14 cellular contexts compared by ENCODE assay signal in genomic region chr11:96238563-96239166, GRCh38.
DNase-seq lines count a peak whose midpoint lies in the region; ATAC-seq, FAIRE-seq and TF ChIP-seq lines count a peak whose summit lies in the region.
"Had no signal": no experiment of that assay in that cellular context is flagged by ENCODE, and none has a peak within 500 bp of the region (broad histone marks: within the 10 kb centered on the region; RNA-seq: fewer than 3 reads in every experiment).

No MANE protein-coding gene starts in this region.

- ATAC-seq in HG03196 (IDR thresholded peaks at IDR 0.05; ENCODE audit: unreplicated experiment): no peak
- ATAC-seq: stimulated activated naive CD8-positive, alpha-beta T cell treated with anti-CD3 and anti-CD28 coated beads, Interleukin-15, amount 100 ng/mL, for 72 hours had no signal

- H3K4me1 ChIP-seq in suprapubic skin: peaks cover 71% of the 10 kb centered on the region

- TF ChIP-seq POLR2A in GM12892 (IDR thresholded peaks at IDR 0.05; ENCODE audit: low read depth, low read length) (no peak), suprapubic skin (IDR thresholded peaks at IDR 0.05) (no peak)

- TF ChIP-seq CTCF in fibroblast of villous mesenchyme (IDR thresholded peaks at IDR 0.05; ENCODE audit: insufficient read depth, low read depth, low read length): no peak
- no peak for TF ChIP-seq CTCF in suprapubic skin (IDR thresholded peaks at IDR 0.05)

- DNase-seq in GM12892 (ENCODE audit: insufficient read length): no peak
- peak; percentile 25 for DNase-seq in NCI-H82 treated with DMSO at 0.1 percent for 48 hours (lab: John Stamatoyannopoulos, UW; ENCODE audit: unreplicated experiment)
- peak; percentile 71 for DNase-seq in fibroblast of villous mesenchyme (ENCODE audit: low read depth)
- DNase-seq in suprapubic skin (ENCODE audit: low spot score in 2 of 2): no peak
- DNase-seq in NCI-H187 (lab: John Stamatoyannopoulos, UW): no peak
- DNase-seq in urothelium cell line (ENCODE audit: low spot score): no peak
- DNase-seq: anterior cingulate cortex; mesendoderm; MG63; spleen; stimulated activated naive CD8-positive, alpha-beta T cell treated with anti-CD3 and anti-CD28 coated beads, Interleukin-15, amount 100 ng/mL, for 72 hours had no signal

- no peaks in the 10 kb centered on the region for H3K27me3 ChIP-seq in suprapubic skin
- H3K27me3 ChIP-seq: MG63, spleen had no signal

- no peak for TF ChIP-seq EP300 in suprapubic skin (IDR thresholded peaks at IDR 0.05)

- H3K9me3 ChIP-seq in suprapubic skin: no peaks in the 10 kb centered on the region
- H3K9me3 ChIP-seq: MG63, spleen had no signal

- H3K27ac ChIP-seq in suprapubic skin: peak overlapping the region; percentile 58
- H3K27ac ChIP-seq: VCaP had no signal

- no peaks in the 10 kb centered on the region for H3K36me3 ChIP-seq in suprapubic skin
- H3K36me3 ChIP-seq: MG63, spleen had no signal

- peak; percentile 77 for FAIRE-seq in GM12892 (lab: Jason Lieb, UNC)
- FAIRE-seq in urothelium cell line (lab: Jason Lieb, UNC): no peak
- FAIRE-seq: GM12891 had no signal

- H3K4me3 ChIP-seq in fibroblast of villous mesenchyme (ENCODE audit: low read depth, low read length): no peak overlapping the region
- no peak overlapping the region for H3K4me3 ChIP-seq in suprapubic skin
- H3K4me3 ChIP-seq: MG63, spleen had no signal

- WGBS in suprapubic skin: 47% methylated on average over 2 of the region's 2 CpGs

Comparison
In these comparisons a context has a peak if more than half of its experiments do, and no peak if none do; other contexts are left out.
1. DNase-seq: peak in NCI-H82 treated with DMSO at 0.1 percent for 48 hours (single experiment) and fibroblast of villous mesenchyme (single experiment); none in GM12892 (single experiment), suprapubic skin (0 of 2), NCI-H187 (0 of 2) and urothelium cell line (single experiment).